ENCODE assay signal across 1 cellular context in genomic region chr19:49663224-49663623, GRCh38.
TF ChIP-seq lines count a peak whose summit lies in the region.

No MANE protein-coding gene starts in this region.

TF ChIP-seq in K562, 482 proteins besides CTCF, POLR2A, EP300 and RAD21:
- TF ChIP-seq RREB1 (CRISPR knock-in tag; IDR thresholded peaks at IDR 0.05) = no peak
- 0 out of 2 replicates have a peak, but pooled peaks have one; percentile 35 for TF ChIP-seq POLR2G (IDR thresholded peaks at IDR 0.05; ENCODE audit: low read depth, low read length)
